11 cellular contexts compared by ENCODE assay signal in the genomic region with DNA sequence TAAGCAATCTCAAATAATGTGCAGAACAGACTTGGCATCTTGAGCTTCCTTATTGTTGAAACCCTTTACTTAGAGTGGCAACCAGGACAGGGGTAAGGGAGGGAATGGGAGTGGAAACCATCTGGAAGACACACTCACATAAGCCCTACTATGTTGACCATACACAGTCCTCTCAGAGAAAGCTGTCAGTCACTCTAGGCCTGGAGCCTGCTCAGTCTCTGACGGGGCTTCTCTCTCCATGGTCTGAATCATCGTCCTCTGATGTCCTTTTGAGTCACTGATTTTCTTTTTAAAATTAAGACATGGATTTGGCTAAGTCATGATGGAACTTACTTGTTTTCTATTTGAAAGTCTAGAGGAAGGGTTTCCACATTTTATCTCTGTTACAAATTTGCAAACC.
DNase-seq lines count a peak whose midpoint lies in the region; ATAC-seq and TF ChIP-seq lines count a peak whose summit lies in the region.
"Had no signal": no experiment of that assay in that cellular context is flagged by ENCODE, and none has a peak within 500 bp of the region (broad histone marks: within the 10 kb centered on the region; RNA-seq: fewer than 3 reads in every experiment).

No MANE protein-coding gene starts in this region.

- H3K36me3 ChIP-seq in mammary epithelial cell (ENCODE audit: insufficient read depth, low read length), result peaks cover 9% of the 10 kb centered on the region
- H3K36me3 ChIP-seq: heart right ventricle had no signal

- no peaks in the 10 kb centered on the region for H3K36me3 Mint-ChIP-seq in activated naive CD8-positive, alpha-beta T cell treated with anti-CD3 and anti-CD28 coated beads, Interleukin-2, amount 50 U/mL, for 24 hours (ENCODE audit: low read depth)
- peaks cover 2% of the 10 kb centered on the region for H3K36me3 Mint-ChIP-seq in activated naive CD8-positive, alpha-beta T cell treated with anti-CD3 and anti-CD28 coated beads for 36 hours
- H3K36me3 Mint-ChIP-seq in type B pancreatic cell, result peaks cover 7% of the 10 kb centered on the region
- no peaks in the 10 kb centered on the region for H3K36me3 Mint-ChIP-seq in endothelial cell (ENCODE audit: low read depth, unreplicated experiment)

- peaks cover 35% of the 10 kb centered on the region for H3K4me1 Mint-ChIP-seq in activated naive CD8-positive, alpha-beta T cell treated with anti-CD3 and anti-CD28 coated beads, Interleukin-2, amount 50 U/mL, for 24 hours
- H3K4me1 Mint-ChIP-seq in activated naive CD8-positive, alpha-beta T cell treated with anti-CD3 and anti-CD28 coated beads for 36 hours, result peaks cover 19% of the 10 kb centered on the region
- H3K4me1 Mint-ChIP-seq in type B pancreatic cell (ENCODE audit: unreplicated experiment) (peaks cover 55% of the 10 kb centered on the region), endothelial cell (ENCODE audit: unreplicated experiment) (peaks cover 58% of the 10 kb centered on the region)

- dilution Hi-C loops in mammary epithelial cell (cut with HindIII; ENCODE audit: low sequenced_read_pairs), result no loop called here

- CTCF ChIA-PET in mammary epithelial cell (lab: Charles Lee; ENCODE audit: low non-redundant PET), result no interaction called here

- no peak overlapping the region for H3K27ac Mint-ChIP-seq in activated naive CD8-positive, alpha-beta T cell treated with anti-CD3 and anti-CD28 coated beads, Interleukin-2, amount 50 U/mL, for 24 hours
- H3K27ac Mint-ChIP-seq in activated naive CD8-positive, alpha-beta T cell treated with anti-CD3 and anti-CD28 coated beads for 36 hours, result no peak overlapping the region
- H3K27ac Mint-ChIP-seq in type B pancreatic cell (peak overlapping the region; percentile 75), endothelial cell (ENCODE audit: unreplicated experiment) (no peak overlapping the region)

- no peak for DNase-seq in activated naive CD8-positive, alpha-beta T cell treated with anti-CD3 and anti-CD28 coated beads, Interleukin-2, amount 50 U/mL, for 24 hours
- DNase-seq in activated naive CD8-positive, alpha-beta T cell treated with anti-CD3 and anti-CD28 coated beads for 36 hours, result no peak
- DNase-seq in mammary epithelial cell, result peak; percentile 69
- DNase-seq in left lobe of liver (ENCODE audit: low spot score), result no peak
- DNase-seq in type B pancreatic cell (ENCODE audit: extremely low spot score, unreplicated experiment), result no peak
- DNase-seq in NCI-H2196 treated with DMSO at 0.1 percent for 48 hours (lab: John Stamatoyannopoulos, UW; ENCODE audit: unreplicated experiment), result no peak
- no peak for DNase-seq in endothelial cell (ENCODE audit: low spot score)
- no peak for DNase-seq in head of caudate nucleus
- DNase-seq: activated CD8-positive, alpha-beta memory T cell treated with anti-CD3 and anti-CD28 coated beads, Interleukin-2, amount 50 U/mL, for 4 hours; heart right ventricle; NCI-H1436 had no signal

- no peak overlapping the region for H3K4me3 Mint-ChIP-seq in activated naive CD8-positive, alpha-beta T cell treated with anti-CD3 and anti-CD28 coated beads, Interleukin-2, amount 50 U/mL, for 24 hours
- no peak overlapping the region for H3K4me3 Mint-ChIP-seq in activated naive CD8-positive, alpha-beta T cell treated with anti-CD3 and anti-CD28 coated beads for 36 hours
- H3K4me3 Mint-ChIP-seq in type B pancreatic cell, result no peak overlapping the region
- no peak overlapping the region for H3K4me3 Mint-ChIP-seq in endothelial cell (ENCODE audit: unreplicated experiment)

- H3K4me1 ChIP-seq in mammary epithelial cell (ENCODE audit: insufficient read depth, low read length), result peaks cover 69% of the 10 kb centered on the region

- no peak overlapping the region for H3K9ac ChIP-seq in mammary epithelial cell (ENCODE audit: insufficient read depth, low read length)

- TF ChIP-seq CTCF in mammary epithelial cell (conservative IDR thresholded peaks at IDR 0.05 in 1 of 2, IDR thresholded peaks at IDR 0.05 in 1 of 2; ENCODE audit: extremely low read depth in 1 of 2, insufficient read depth in 1 of 2, low read depth in 1 of 2, low read length in 2 of 2) (no peak), type B pancreatic cell (conservative IDR thresholded peaks at IDR 0.05) (no peak), endothelial cell (IDR thresholded peaks at IDR 0.05; ENCODE audit: unreplicated experiment) (no peak)

- H3K27me3 ChIP-seq in mammary epithelial cell (ENCODE audit: insufficient read depth, low read length), result no peaks in the 10 kb centered on the region
- H3K27me3 ChIP-seq: heart right ventricle had no signal

- H3K9me3 ChIP-seq in mammary epithelial cell (replicated peaks; ENCODE audit: insufficient read depth, low read length), result no peaks in the 10 kb centered on the region

- intact Hi-C loops in mammary epithelial cell (cut with micrococcal nuclease) (no loop called here), head of caudate nucleus (cut with DNase I) (no loop called here)

- H4K20me1 ChIP-seq in mammary epithelial cell (ENCODE audit: insufficient read depth, low read length), result no peaks in the 10 kb centered on the region

- H3K4me2 ChIP-seq in mammary epithelial cell (ENCODE audit: insufficient read depth, low read depth, low read length), result peak overlapping the region; percentile 25

- ATAC-seq in activated naive CD8-positive, alpha-beta T cell treated with anti-CD3 and anti-CD28 coated beads, Interleukin-2, amount 50 U/mL, for 24 hours, result peak; percentile 36
- peak; percentile 11 for ATAC-seq in left lobe of liver

- H3K4me3 ChIP-seq in mammary epithelial cell (replicated peaks in 1 of 3; ENCODE audit: insufficient read depth in 1 of 3, low read depth in 2 of 3, low read length in 3 of 3), result no peak overlapping the region
- H3K4me3 ChIP-seq: heart right ventricle had no signal

- peaks cover 6% of the 10 kb centered on the region for H3K9me3 Mint-ChIP-seq in activated naive CD8-positive, alpha-beta T cell treated with anti-CD3 and anti-CD28 coated beads, Interleukin-2, amount 50 U/mL, for 24 hours
- H3K9me3 Mint-ChIP-seq in activated naive CD8-positive, alpha-beta T cell treated with anti-CD3 and anti-CD28 coated beads for 36 hours, result peaks cover under 1% of the 10 kb centered on the region
- H3K9me3 Mint-ChIP-seq in type B pancreatic cell (no peaks in the 10 kb centered on the region), endothelial cell (ENCODE audit: unreplicated experiment) (no peaks in the 10 kb centered on the region)

- H3K27me3 Mint-ChIP-seq in activated naive CD8-positive, alpha-beta T cell treated with anti-CD3 and anti-CD28 coated beads, Interleukin-2, amount 50 U/mL, for 24 hours, result no peaks in the 10 kb centered on the region
- no peaks in the 10 kb centered on the region for H3K27me3 Mint-ChIP-seq in activated naive CD8-positive, alpha-beta T cell treated with anti-CD3 and anti-CD28 coated beads for 36 hours
- H3K27me3 Mint-ChIP-seq in type B pancreatic cell (no peaks in the 10 kb centered on the region), endothelial cell (ENCODE audit: unreplicated experiment) (no peaks in the 10 kb centered on the region)

- peaks cover 100% of the 10 kb centered on the region for H3K79me2 ChIP-seq in mammary epithelial cell (ENCODE audit: insufficient read depth, low read length)

- in situ Hi-C loops in mammary epithelial cell (cut with MboI; ENCODE audit: low sequenced_read_pairs in 2 of 2), result no loop called here

- no TSS peak for BruUV-seq in mammary epithelial cell (replicated peaks; lab: Mats Ljungman, UMichigan)

- no peak overlapping the region for H2AFZ ChIP-seq in mammary epithelial cell (ENCODE audit: low read depth, low read length)

- peak overlapping the region; percentile 65 for H3K27ac ChIP-seq in mammary epithelial cell (ENCODE audit: insufficient read depth, low read depth, low read length)

- 41% methylated on average over 2 of the region's 2 CpGs for WGBS in mammary epithelial cell (ENCODE audit: low coverage, missing lambda C conversion rate)
